Comparison of ENCODE assay signal across 13 cellular contexts in the genomic region with DNA sequence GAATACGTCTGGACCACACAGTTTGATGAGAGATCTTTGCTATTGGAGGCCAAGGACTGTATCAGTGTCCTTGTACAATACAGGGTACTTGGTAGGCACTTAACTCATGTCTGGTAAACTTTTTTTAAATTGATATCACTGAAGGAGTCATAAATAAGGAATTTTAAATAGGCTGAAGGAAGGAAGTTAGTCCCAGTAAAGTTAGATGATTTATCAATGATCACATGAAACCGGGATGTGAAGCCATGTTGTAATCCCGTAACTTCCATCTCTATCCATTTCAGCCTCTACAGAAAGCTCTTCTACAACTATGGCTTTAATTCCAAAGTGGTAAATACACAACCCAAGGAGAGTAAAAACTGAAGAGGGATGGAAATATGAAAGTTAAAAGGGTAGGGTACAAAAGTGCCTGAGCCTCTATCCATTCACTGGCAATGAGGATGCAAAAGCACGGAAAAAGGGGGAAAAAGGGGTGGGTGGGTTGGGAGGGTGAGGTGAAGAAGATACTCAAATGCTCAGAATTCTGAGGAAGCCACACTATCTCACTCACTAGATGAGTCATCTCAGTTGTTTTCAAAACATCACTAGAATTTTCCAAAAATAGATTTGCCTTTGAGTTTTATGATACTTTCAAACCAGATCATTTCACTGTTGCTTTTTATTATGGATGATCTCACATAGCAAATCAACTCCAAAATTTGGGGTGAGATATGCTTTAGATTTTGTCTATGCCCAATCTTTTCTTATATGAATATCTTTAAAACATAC.
DNase-seq lines count a peak whose midpoint lies in the region; ATAC-seq and TF ChIP-seq lines count a peak whose summit lies in the region.
"Had no signal": no experiment of that assay in that cellular context is flagged by ENCODE, and none has a peak within 500 bp of the region (broad histone marks: within the 10 kb centered on the region; RNA-seq: fewer than 3 reads in every experiment).

No MANE protein-coding gene starts in this region.

- no TSS peak for BruUV-seq in Calu3 (replicated peaks; lab: Mats Ljungman, UMichigan)

- DNase-seq in GM04503 (ENCODE audit: low read depth), result peak; percentile 54
- peak; percentile 50 for DNase-seq in M059J (ENCODE audit: low read depth)
- peak; percentile 70 for DNase-seq in iris pigment epithelial cell (ENCODE audit: low read depth)
- no peak for DNase-seq in activated CD8-positive, alpha-beta T cell treated with anti-CD3 and anti-CD28 coated beads, Interleukin-2, amount 10 ng/mL, durations not matched to agents 7 days and 5 days
- DNase-seq in nucleus accumbens (lab: John Stamatoyannopoulos, UW), result no peak
- DNase-seq in Calu3, result no peak
- no peak for DNase-seq in epidermal melanocyte (ENCODE audit: insufficient read length, low spot score)
- DNase-seq: activated CD4-positive, CD25-positive, alpha-beta regulatory T cell treated with anti-CD3 and anti-CD28 coated beads, Interleukin-2, amount 50 U/mL, for 72 hours; KBM-7; NCI-H1930; sigmoid colon had no signal

- H3K4me3 Mint-ChIP-seq in activated CD8-positive, alpha-beta T cell treated with anti-CD3 and anti-CD28 coated beads, Interleukin-2, amount 10 ng/mL, durations not matched to agents 7 days and 5 days, result no peak overlapping the region
- H3K4me3 Mint-ChIP-seq in Calu3 (ENCODE audit: low read depth, unreplicated experiment), result no peak overlapping the region
- H3K4me3 Mint-ChIP-seq: nephron had no signal

- intact Hi-C loops in Calu3 (cut with micrococcal nuclease; ENCODE audit: unreplicated experiment), result no loop called here

- CTCF ChIA-PET in activated CD8-positive, alpha-beta T cell treated with anti-CD3 and anti-CD28 coated beads, Interleukin-2, amount 10 ng/mL, durations not matched to agents 7 days and 5 days (lab: Charles Lee), result no interaction called here
- CTCF ChIA-PET in Calu3 (lab: Charles Lee), result no interaction called here

- POLR2A ChIA-PET in activated CD8-positive, alpha-beta T cell treated with anti-CD3 and anti-CD28 coated beads, Interleukin-2, amount 10 ng/mL, durations not matched to agents 7 days and 5 days (lab: Charles Lee), result no interaction called here

- no peaks in the 10 kb centered on the region for H3K36me3 Mint-ChIP-seq in activated CD8-positive, alpha-beta T cell treated with anti-CD3 and anti-CD28 coated beads, Interleukin-2, amount 10 ng/mL, durations not matched to agents 7 days and 5 days (ENCODE audit: low read depth)
- H3K36me3 Mint-ChIP-seq in Calu3 (ENCODE audit: insufficient read depth, unreplicated experiment), result no peaks in the 10 kb centered on the region

- peak; percentile 72 for ATAC-seq in GM21825 (IDR thresholded peaks at IDR 0.05; ENCODE audit: unreplicated experiment)
- ATAC-seq in activated CD8-positive, alpha-beta T cell treated with anti-CD3 and anti-CD28 coated beads, Interleukin-2, amount 10 ng/mL, durations not matched to agents 7 days and 5 days, result no peak

- H3K27ac Mint-ChIP-seq in activated CD8-positive, alpha-beta T cell treated with anti-CD3 and anti-CD28 coated beads, Interleukin-2, amount 10 ng/mL, durations not matched to agents 7 days and 5 days, result no peak overlapping the region
- no peak overlapping the region for H3K27ac Mint-ChIP-seq in Calu3 (ENCODE audit: unreplicated experiment)
- H3K27ac Mint-ChIP-seq: nephron had no signal

- no peak for TF ChIP-seq CTCF in Calu3 (IDR thresholded peaks at IDR 0.05; ENCODE audit: unreplicated experiment)

- peaks cover 1% of the 10 kb centered on the region for H3K9me3 Mint-ChIP-seq in activated CD8-positive, alpha-beta T cell treated with anti-CD3 and anti-CD28 coated beads, Interleukin-2, amount 10 ng/mL, durations not matched to agents 7 days and 5 days (ENCODE audit: insufficient read depth)
- H3K9me3 Mint-ChIP-seq in Calu3 (ENCODE audit: low read depth, unreplicated experiment), result peaks cover 4% of the 10 kb centered on the region
- H3K9me3 Mint-ChIP-seq: nephron had no signal

- no peaks in the 10 kb centered on the region for H3K4me1 Mint-ChIP-seq in activated CD8-positive, alpha-beta T cell treated with anti-CD3 and anti-CD28 coated beads, Interleukin-2, amount 10 ng/mL, durations not matched to agents 7 days and 5 days (ENCODE audit: low read depth)
- H3K4me1 Mint-ChIP-seq in Calu3 (ENCODE audit: low read depth, unreplicated experiment), result no peaks in the 10 kb centered on the region
- H3K4me1 Mint-ChIP-seq: nephron had no signal

- no peaks in the 10 kb centered on the region for H3K27me3 Mint-ChIP-seq in activated CD8-positive, alpha-beta T cell treated with anti-CD3 and anti-CD28 coated beads, Interleukin-2, amount 10 ng/mL, durations not matched to agents 7 days and 5 days (ENCODE audit: low read depth)
- H3K27me3 Mint-ChIP-seq in Calu3 (ENCODE audit: unreplicated experiment), result no peaks in the 10 kb centered on the region

Comparison
In these comparisons a context has a peak if more than half of its experiments do, and no peak if none do; other contexts are left out.
1. DNase-seq: peak in GM04503 (single experiment), M059J (single experiment) and iris pigment epithelial cell (single experiment); none in activated CD8-positive, alpha-beta T cell treated with anti-CD3 and anti-CD28 coated beads, Interleukin-2, amount 10 ng/mL, durations not matched to agents 7 days and 5 days (single experiment), nucleus accumbens (0 of 56), Calu3 (single experiment) and epidermal melanocyte (single experiment).